1 cellular context compared by ENCODE assay signal in genomic region chr5:151080620-151081425, GRCh38.
TF ChIP-seq lines count a peak whose summit lies in the region.

TNIP1 (minus strand) TSS chr5:151081034; CDS start chr5:151065095, 15,939 bp downstream.

TF ChIP-seq in GM12878, 131 proteins besides CTCF, POLR2A, EP300 and RAD21 (continued from another document and continues in another):
- TF ChIP-seq SRF (IDR thresholded peaks at IDR 0.05; ENCODE audit: low read depth in 2 of 2, low read length in 2 of 2) (0 out of 4 replicates have a peak, but pooled peaks of 1 of the 2 experiments have one; percentile 6), IKZF2 (IDR thresholded peaks at IDR 0.05) (peak; percentile 83 to 85), ZNF384 (IDR thresholded peaks at IDR 0.05; ENCODE audit: borderline replicate concordance, low read depth, low read length) (no peak), ZNF687 (IDR thresholded peaks at IDR 0.05) (peak; percentile 82), E4F1 (IDR thresholded peaks at IDR 0.05; ENCODE audit: borderline replicate concordance, partially characterized antibody) (peak; percentile 82), SMC3 (IDR thresholded peaks at IDR 0.05; ENCODE audit: borderline replicate concordance, low read length) (0 out of 2 replicates have a peak, but pooled peaks have one; percentile 1), PKNOX1 (IDR thresholded peaks at IDR 0.05) (peak; percentile 99), CBX3 (IDR thresholded peaks at IDR 0.05; ENCODE audit: borderline replicate concordance, low read depth) (no peak), NRF1 (conservative IDR thresholded peaks at IDR 0.05; ENCODE audit: low read depth, low read length) (peak; percentile 41; the same call in 1 of the 2 replicates), ZNF217 (IDR thresholded peaks at IDR 0.05) (no peak), USF2 (IDR thresholded peaks at IDR 0.05; ENCODE audit: borderline replicate concordance, low read depth, low read length) (no peak), BACH1 (IDR thresholded peaks at IDR 0.05; ENCODE audit: borderline replicate concordance) (peak; percentile 76; the same call in 1 of the 2 replicates), POU2F2 (IDR thresholded peaks at IDR 0.05; ENCODE audit: borderline replicate concordance, low read depth, low read length) (no peak; the same call in 2 of the 3 replicates), IRF3 (IDR thresholded peaks at IDR 0.05) (0 out of 2 replicates have a peak, but pooled peaks have one; percentile 72), BCL3 (IDR thresholded peaks at IDR 0.05; ENCODE audit: borderline replicate concordance, insufficient read depth, low read depth, low read length, poor library complexity, severe bottlenecking) (peak; percentile 18), SKIL (IDR thresholded peaks at IDR 0.05; ENCODE audit: low read depth, poor library complexity, severe bottlenecking) (no peak), MTA3 (IDR thresholded peaks at IDR 0.05; ENCODE audit: borderline replicate concordance, low read length) (no peak), SREBF1 (IDR thresholded peaks at IDR 0.05; ENCODE audit: low read length) (no peak), FOS (IDR thresholded peaks at IDR 0.05; ENCODE audit: borderline replicate concordance, extremely low read depth, insufficient read length) (no peak), YY1 (IDR thresholded peaks at IDR 0.05; ENCODE audit: low read depth, low read length) (no peak), NKRF (conservative IDR thresholded peaks at IDR 0.05) (peak; percentile 60; the same call in 1 of the 2 replicates), HCFC1 (IDR thresholded peaks at IDR 0.05; ENCODE audit: low read length) (peak; percentile 19; the same call in 1 of the 2 replicates), ZBTB40 (IDR thresholded peaks at IDR 0.05; ENCODE audit: borderline replicate concordance) (peak; percentile 68; the same call in 1 of the 2 replicates), SIN3A (IDR thresholded peaks at IDR 0.05; ENCODE audit: low read depth, low read length) (peak; percentile 77), STAT1 (conservative IDR thresholded peaks at IDR 0.05) (no peak; the same call in 1 of the 2 replicates), FOXK2 (IDR thresholded peaks at IDR 0.05) (no peak), POLR2AphosphoS5 (IDR thresholded peaks at IDR 0.05; ENCODE audit: low read length) (peak; percentile 71), HDAC6 (IDR thresholded peaks at IDR 0.05; ENCODE audit: unreplicated experiment) (peak; percentile 31), ZBTB4 (CRISPR knock-in tag; IDR thresholded peaks at IDR 0.05) (no peak), RELA (IDR thresholded peaks at IDR 0.05; ENCODE audit: borderline replicate concordance, partially characterized antibody) (peak; percentile 99), GABPA (IDR thresholded peaks at IDR 0.05; ENCODE audit: low read depth) (no peak)
